In the genomic region with DNA sequence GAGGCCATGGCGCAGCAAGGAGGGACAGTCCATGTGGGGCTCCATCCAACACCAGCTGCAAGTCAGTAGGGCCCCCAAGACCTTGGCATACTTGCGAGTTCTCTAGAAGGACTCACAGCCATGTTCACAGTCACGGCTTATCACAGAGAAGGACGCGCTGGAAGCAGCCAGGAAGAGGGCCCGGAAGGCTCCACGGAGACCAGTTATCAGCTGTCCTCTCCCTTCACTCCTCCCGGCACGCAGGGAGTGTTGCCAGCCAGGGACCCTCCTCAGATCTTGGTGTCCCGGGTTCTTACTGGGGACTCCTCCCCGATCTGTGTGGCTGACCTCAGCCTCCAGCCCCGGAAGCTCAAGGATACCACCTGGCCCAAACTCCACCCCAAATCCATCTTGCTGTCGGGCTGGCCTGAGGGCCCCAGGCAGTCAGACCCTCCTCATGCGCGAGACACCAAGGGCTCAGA, we compare ENCODE assay signal across 9 cellular contexts.
DNase-seq lines count a peak whose midpoint lies in the region; ATAC-seq and TF ChIP-seq lines count a peak whose summit lies in the region.
"Had no signal": no experiment of that assay in that cellular context is flagged by ENCODE, and none has a peak within 500 bp of the region (broad histone marks: within the 10 kb centered on the region; RNA-seq: fewer than 3 reads in every experiment).

No MANE protein-coding gene starts in this region.

- intact Hi-C loops in dorsolateral prefrontal cortex (cut with DNase I): no loop called here
- intact Hi-C loops in lower lobe of right lung (cut with DNase I): no loop called here

- no peak overlapping the region for H3K27ac ChIP-seq in dorsolateral prefrontal cortex
- no peak overlapping the region for H3K27ac ChIP-seq in lower lobe of right lung
- no peak overlapping the region for H3K27ac ChIP-seq in thymus (ENCODE audit: low read depth)

- H3K9me3 ChIP-seq in lower lobe of right lung: no peaks in the 10 kb centered on the region
- no peaks in the 10 kb centered on the region for H3K9me3 ChIP-seq in thymus (ENCODE audit: control insufficient read depth)
- H3K9me3 ChIP-seq: A549 had no signal

- H3K4me3 ChIP-seq in dorsolateral prefrontal cortex (peak overlapping the region in 44 of 59 donors; percentile 11 to 61 (median 44)), lower lobe of right lung (peak overlapping the region; percentile 43), thymus (ENCODE audit: low read length) (peak overlapping the region; percentile 32)
- H3K4me3 ChIP-seq: A549 had no signal

- ATAC-seq in lower lobe of right lung (peak; percentile 22 to 44), HG03571 (IDR thresholded peaks at IDR 0.05; ENCODE audit: unreplicated experiment) (no peak)

- H3K36me3 ChIP-seq in lower lobe of right lung (no peaks in the 10 kb centered on the region), thymus (ENCODE audit: control insufficient read depth, insufficient read depth) (no peaks in the 10 kb centered on the region)

- H3K27me3 ChIP-seq in dorsolateral prefrontal cortex (no peaks in the 10 kb centered on the region), lower lobe of right lung (ENCODE audit: low read depth) (peaks cover 6% of the 10 kb centered on the region), thymus (ENCODE audit: control insufficient read depth, insufficient read depth) (no peaks in the 10 kb centered on the region)

- 90% methylated on average over 15 of the region's 15 CpGs for whole genome bisulfite sequencing in thymus

- TF ChIP-seq CTCF in dorsolateral prefrontal cortex (IDR thresholded peaks at IDR 0.05 in 54 of 56, conservative IDR thresholded peaks at IDR 0.05 in 2 of 56; ENCODE audit: low read depth in 1 of 56, partially characterized antibody in 56 of 56) (no peak), lower lobe of right lung (IDR thresholded peaks at IDR 0.05) (no peak)

- H3K4me1 ChIP-seq in lower lobe of right lung (peaks cover 10% of the 10 kb centered on the region), thymus (ENCODE audit: control insufficient read depth, insufficient read depth, low read length) (peaks cover 6% of the 10 kb centered on the region)
- H3K4me1 ChIP-seq: A549 had no signal

- DNase-seq in NCI-H2029 treated with DMSO at 0.1 percent for 48 hours (lab: John Stamatoyannopoulos, UW) (peak; percentile 5), NCI-H2029 (lab: John Stamatoyannopoulos, UW) (no peak), dorsolateral prefrontal cortex (no peak), lower lobe of right lung (no peak), amniotic stem cell (lab: John Stamatoyannopoulos, UW) (no peak), SKM-1 treated with dmso at 0.1 percent for 144 hours (lab: John Stamatoyannopoulos, UW; ENCODE audit: unreplicated experiment) (no peak)
